In genomic region chr14:50797250-50798047, GRCh38 we compare ENCODE assay signal across 1 cellular context.
TF ChIP-seq lines count a peak whose summit lies in the region.

No MANE protein-coding gene starts in this region.

TF ChIP-seq in IMR-90, 13 proteins besides CTCF, POLR2A, EP300 and RAD21:
- TF ChIP-seq USF2 (IDR thresholded peaks at IDR 0.05; ENCODE audit: low read depth, low read length) (no peak), MAZ (IDR thresholded peaks at IDR 0.05; ENCODE audit: borderline replicate concordance, low read depth, low read length) (no peak), SMC3 (IDR thresholded peaks at IDR 0.05; ENCODE audit: low read depth, low read length) (no peak), RFX5 (IDR thresholded peaks at IDR 0.05; ENCODE audit: low read depth, low read length) (no peak)
